In genomic region chr10:77360835-77361234, GRCh38 we compare ENCODE assay signal across 34 cellular contexts.
"Had no signal": no experiment of that assay in that cellular context is flagged by ENCODE, and none has a peak within 500 bp of the region (broad histone marks: within the 10 kb centered on the region; RNA-seq: fewer than 3 reads in every experiment).

No MANE protein-coding gene starts in this region.

- H3K4me1 Mint-ChIP-seq: activated CD4-positive, alpha-beta T cell treated with anti-CD3 and anti-CD28 coated beads, Interleukin-2, amount 10 ng/mL, durations not matched to agents 7 days and 5 days; activated T-helper 17 cell treated with anti-CD3 and anti-CD28 coated beads, Interleukin-2, amount 50 U/mL, for 72 hours had no signal

- H3K9me3 Mint-ChIP-seq: activated CD4-positive, alpha-beta memory T cell treated with anti-CD3 and anti-CD28 coated beads for 36 hours; activated CD4-positive, alpha-beta T cell treated with anti-CD3 and anti-CD28 coated beads, Interleukin-2, amount 10 ng/mL, durations not matched to agents 7 days and 5 days; activated naive CD4-positive, alpha-beta T cell treated with anti-CD3 and anti-CD28 coated beads for 36 hours; activated T-helper 17 cell treated with anti-CD3 and anti-CD28 coated beads, Interleukin-2, amount 50 U/mL, for 72 hours; brain had no signal

- H3K9me3 ChIP-seq: MG63, Peyer's patch, SJCRH30, SK-N-SH had no signal

- H3K36me3 ChIP-seq: cardiac muscle cell, Peyer's patch, SJCRH30 had no signal

- H3K4me3 Mint-ChIP-seq: activated CD4-positive, alpha-beta memory T cell treated with anti-CD3 and anti-CD28 coated beads for 36 hours; activated CD4-positive, alpha-beta T cell treated with anti-CD3 and anti-CD28 coated beads, Interleukin-2, amount 10 ng/mL, durations not matched to agents 7 days and 5 days; activated naive CD4-positive, alpha-beta T cell treated with anti-CD3 and anti-CD28 coated beads for 36 hours; activated naive CD8-positive, alpha-beta T cell; activated T-helper 17 cell treated with anti-CD3 and anti-CD28 coated beads, Interleukin-2, amount 50 U/mL, for 72 hours; brain had no signal

- FAIRE-seq: astrocyte had no signal

- H3K27me3 Mint-ChIP-seq: activated CD4-positive, alpha-beta T cell treated with anti-CD3 and anti-CD28 coated beads, Interleukin-2, amount 10 ng/mL, durations not matched to agents 7 days and 5 days; brain had no signal

- H3K27ac Mint-ChIP-seq: activated CD4-positive, alpha-beta memory T cell treated with anti-CD3 and anti-CD28 coated beads for 36 hours; activated CD4-positive, alpha-beta T cell treated with anti-CD3 and anti-CD28 coated beads, Interleukin-2, amount 10 ng/mL, durations not matched to agents 7 days and 5 days; activated naive CD4-positive, alpha-beta T cell treated with anti-CD3 and anti-CD28 coated beads for 36 hours; activated naive CD8-positive, alpha-beta T cell; activated T-helper 17 cell treated with anti-CD3 and anti-CD28 coated beads, Interleukin-2, amount 50 U/mL, for 72 hours had no signal

- H3K27ac ChIP-seq: cardiac muscle cell, Peyer's patch, RWPE1, SJCRH30, VCaP had no signal

- H3K4me3 ChIP-seq: cardiac muscle cell, MG63, Peyer's patch, SJCRH30 had no signal

- H3K4me2 ChIP-seq: SK-N-SH had no signal

- H3K36me3 Mint-ChIP-seq: activated CD4-positive, alpha-beta memory T cell treated with anti-CD3 and anti-CD28 coated beads for 36 hours; activated naive CD8-positive, alpha-beta T cell; brain had no signal

- DNase-seq: activated CD4-positive, alpha-beta memory T cell treated with anti-CD3 and anti-CD28 coated beads for 36 hours; activated CD4-positive, alpha-beta T cell treated with anti-CD3 and anti-CD28 coated beads, Interleukin-2, amount 10 ng/mL, durations not matched to agents 7 days and 5 days; activated CD4-positive, CD25-positive, alpha-beta regulatory T cell; activated gamma-delta T cell; activated naive CD4-positive, alpha-beta T cell treated with anti-CD3 and anti-CD28 coated beads for 36 hours; activated T-cell treated with anti-CD3 and anti-CD28 coated beads for 4 hours; activated T-cell treated with anti-CD3 and anti-CD28 coated beads, Interleukin-2, amount 50 U/mL, for 48 hours; amygdala; MV-4-11; NCI-H1092 treated with DMSO at 0.1 percent for 48 hours; NCI-H1417 treated with DMSO at 0.1 percent for 48 hours; NCI-H1694; NCI-H2029; NCI-H2107; NCI-H2171 treated with DMSO at 0.1 percent for 48 hours; NCI-H226; NCI-H510A; NCI-H526 treated with DMSO at 0.1 percent for 48 hours; NCI-H82; NK-92 treated with Interleukin-12 subunit alpha and Interleukin-12 subunit beta, amount 100 ng/mL, for 24 hours; OCI-M1; Peyer's patch; Right ventricle myocardium superior; SK-N-SH; T-helper 1 cell had no signal

- H3K27me3 ChIP-seq: MG63, Peyer's patch, SJCRH30 had no signal

- H3K4me1 ChIP-seq: Peyer's patch had no signal

- ATAC-seq: activated T-helper 17 cell treated with anti-CD3 and anti-CD28 coated beads, Interleukin-2, amount 50 U/mL, for 72 hours had no signal
